Comparison of ENCODE assay signal across 15 cellular contexts in genomic region chr16:89912627-89913026, GRCh38. TPM values are rescaled to one million over a fixed set of nuclear protein-coding genes. Genes with fewer than 3 reads are reported as not detected.
DNase-seq lines count a peak whose midpoint lies in the region; ATAC-seq, FAIRE-seq and TF ChIP-seq lines count a peak whose summit lies in the region.
"Had no signal": no experiment of that assay in that cellular context is flagged by ENCODE, and none has a peak within 500 bp of the region (broad histone marks: within the 10 kb centered on the region; RNA-seq: fewer than 3 reads in every experiment).

No MANE protein-coding gene starts in this region.

- H3K27ac ChIP-seq in HepG2 (ENCODE audit: extremely low read length, insufficient read depth, low read length) (no peak overlapping the region), right lobe of liver (no peak overlapping the region), RWPE1 (peak overlapping the region; percentile 61), neuronal stem cell (replicated peaks; ENCODE audit: low read length) (no peak overlapping the region), transverse colon (no peak overlapping the region)
- H3K27ac ChIP-seq: 22Rv1 had no signal

- H4K91ac ChIP-seq in neuronal stem cell (ENCODE audit: low read depth, low read length, poor library complexity) = no peak overlapping the region

- H4K20me1 ChIP-seq in HepG2 (ENCODE audit: insufficient read depth, low read length) = no peaks in the 10 kb centered on the region; the same call in 1 of the 2 replicates

- in situ Hi-C loops in HepG2 (cut with HindIII; ENCODE audit: extremely low pct_ligation_motif_present, low pct_unique_long_range_greater_than_20kb) (no loop called here), transverse colon (cut with MboI; ENCODE audit: low pct_ligation_motif_present in 1 of 4, low pct_unique_long_range_greater_than_20kb in 1 of 4, low sequenced_read_pairs in 3 of 4) (no loop called here)

- ATAC-seq in HepG2 (no peak), right lobe of liver (no peak)
- ATAC-seq: CD8-positive, alpha-beta T cell; GM23338 had no signal

- TF ChIP-seq RAD21 in HepG2 (CRISPR knock-in tag; IDR thresholded peaks at IDR 0.05) = no peak

- no peaks in the 10 kb centered on the region for H3K79me2 ChIP-seq in HepG2 (ENCODE audit: insufficient read depth, low read length)

- no peak overlapping the region for H2AK5ac ChIP-seq in neuronal stem cell (ENCODE audit: low read depth, low read length)

- 89% methylated on average over 14 of the region's 14 CpGs for WGBS in HepG2 (ENCODE audit: low lambda C conversion rate)
- WGBS in right lobe of liver (ENCODE audit: insufficient coverage, low coverage, low lambda C conversion rate, missing lambda C conversion rate) = no CpG with 5 or more reads among the region's 14 CpGs
- no CpG with 5 or more reads among the region's 14 CpGs for WGBS in neuronal stem cell (ENCODE audit: extremely low coverage in 2 of 2, insufficient read length in 2 of 2, insufficient replicate concordance in 1 of 2), 2 donors
- WGBS in transverse colon (ENCODE audit: low coverage in 1 of 2), 2 donors = 77% methylated on average over 10 of the region's 14 CpGs; no CpG with 5 or more reads in 1 of the 2 donors

- H3K27me3 ChIP-seq in HepG2 (ENCODE audit: control insufficient read depth in 1 of 2, insufficient read depth in 2 of 2, low read length in 2 of 2) (no peaks in the 10 kb centered on the region), right lobe of liver (no peaks in the 10 kb centered on the region), neuronal stem cell (ENCODE audit: control insufficient read depth in 3 of 3, insufficient read depth in 3 of 3, low read depth in 1 of 3, low read length in 3 of 3) (no peaks in the 10 kb centered on the region), transverse colon (no peaks in the 10 kb centered on the region)

- TF ChIP-seq EP300 in HepG2 (IDR thresholded peaks at IDR 0.05; ENCODE audit: low read depth in 2 of 2, low read length in 2 of 2) = no peak
- no peak for TF ChIP-seq EP300 in HepG2 (CRISPR knock-in tag; IDR thresholded peaks at IDR 0.05; ENCODE audit: borderline replicate concordance)
- TF ChIP-seq EP300 in transverse colon (IDR thresholded peaks at IDR 0.05; ENCODE audit: low read depth) = no peak

- H3K9ac ChIP-seq in HepG2 (ENCODE audit: insufficient read depth, low read depth, low read length) = no peak overlapping the region
- H3K9ac ChIP-seq in neuronal stem cell (ENCODE audit: low read depth, low read length, poor library complexity) = no peak overlapping the region

- intact Hi-C loops in HepG2 (cut with micrococcal nuclease; ENCODE audit: unreplicated experiment) (no loop called here), right lobe of liver (cut with DNase I) (no loop called here), transverse colon (cut with DNase I; ENCODE audit: low total_unique reads) (no loop called here)

- H3K18ac ChIP-seq in neuronal stem cell (ENCODE audit: low read length) = no peak overlapping the region

- peak overlapping the region; percentile 71 for H3K14ac ChIP-seq in neuronal stem cell (ENCODE audit: low read length)

- no peak overlapping the region for H2AFZ ChIP-seq in HepG2 (ENCODE audit: low read length)
- no peak overlapping the region for H2AFZ ChIP-seq in neuronal stem cell (ENCODE audit: low read length)
- H2AFZ ChIP-seq: GM23338 had no signal

- FAIRE-seq in HepG2 (lab: Jason Lieb, UNC) = no peak
- FAIRE-seq: GM18507, HTR-8/SVneo had no signal

- CTCF ChIA-PET in HepG2 (lab: Yijun Ruan, JAX; ENCODE audit: low intra/inter-chr PET ratio, low total read pairs) (no interaction called here), RWPE1 (lab: Yijun Ruan, JAX) (no interaction called here)

- H3K9me3 ChIP-seq in HepG2 (ENCODE audit: low read length) = no peaks in the 10 kb centered on the region
- no peaks in the 10 kb centered on the region for H3K9me3 ChIP-seq in right lobe of liver
- H3K9me3 ChIP-seq in neuronal stem cell (replicated peaks in 1 of 2; ENCODE audit: control insufficient read depth in 2 of 2, insufficient read depth in 1 of 2, low read depth in 1 of 2, low read length in 2 of 2) = peaks cover 5 to 6% of the 10 kb centered on the region in 2 donors
- no peaks in the 10 kb centered on the region for H3K9me3 ChIP-seq in transverse colon

- BruUV-seq in HepG2 (replicated peaks; lab: Mats Ljungman, UMichigan) = no TSS peak

- H3K4me1 ChIP-seq in HepG2 (ENCODE audit: insufficient read depth, low read length) (peaks cover 43% of the 10 kb centered on the region), right lobe of liver (peaks cover 0 to 2% (median 0%) of the 10 kb centered on the region in 4 donors), neuronal stem cell (ENCODE audit: control insufficient read depth in 2 of 2, insufficient read depth in 1 of 2, low read depth in 1 of 2, low read length in 2 of 2) (peaks cover 1 to 3% of the 10 kb centered on the region in 2 donors), transverse colon (peaks cover 2 to 11% (median 7%) of the 10 kb centered on the region in 4 donors)

- H3K36me3 ChIP-seq in HepG2 (replicated peaks in 1 of 2; ENCODE audit: control insufficient read depth in 1 of 2, insufficient read depth in 2 of 2, low read length in 2 of 2) (peaks cover 2 to 12% of the 10 kb centered on the region in 2 experiments; a peak in 4 of 5 replicates), right lobe of liver (peaks cover 0 to 11% (median 4%) of the 10 kb centered on the region in 4 donors), neuronal stem cell (replicated peaks in 1 of 2; ENCODE audit: control insufficient read depth in 2 of 2, insufficient read depth in 2 of 2, low read length in 2 of 2) (peaks cover 16 to 55% of the 10 kb centered on the region in 2 donors), transverse colon (peaks cover 0 to 12% (median 0%) of the 10 kb centered on the region in 4 donors)

- H3K4me3 ChIP-seq in HepG2 (replicated peaks in 1 of 3; ENCODE audit: insufficient read depth in 1 of 3, low read depth in 2 of 3, low read length in 3 of 3) (no peak overlapping the region), right lobe of liver (no peak overlapping the region), neuronal stem cell (ENCODE audit: low read length in 2 of 2) (no peak overlapping the region), transverse colon (no peak overlapping the region)
- H3K4me3 ChIP-seq: GM23338 had no signal

- no peak overlapping the region for H3K23ac ChIP-seq in neuronal stem cell (ENCODE audit: low read depth, low read length, poor library complexity)

- H3K4ac ChIP-seq in neuronal stem cell (ENCODE audit: low read length) = no peak overlapping the region

- H3K79me1 ChIP-seq in neuronal stem cell (ENCODE audit: low read depth, low read length) = peaks cover 4% of the 10 kb centered on the region

- no peak overlapping the region for H4K8ac ChIP-seq in neuronal stem cell (ENCODE audit: low read depth, low read length)

- H2BK120ac ChIP-seq in neuronal stem cell (ENCODE audit: low read depth, low read length) = no peak overlapping the region

- H2BK5ac ChIP-seq in neuronal stem cell (ENCODE audit: low read length) = peak overlapping the region; percentile 13

- DNase-seq in HepG2 (ENCODE audit: low spot score) (no peak), right lobe of liver (no peak), RWPE1 (ENCODE audit: low spot score) (no peak), neuronal stem cell (ENCODE audit: low spot score) (no peak), NCI-H1092 (lab: John Stamatoyannopoulos, UW) (no peak), transverse colon (no peak), OCI-M1 (lab: John Stamatoyannopoulos, UW) (no peak)
- DNase-seq: CD8-positive, alpha-beta T cell; DMS 273 treated with DMSO at 0.1 percent for 48 hours; H9 had no signal

- TF ChIP-seq POLR2A in HepG2 (IDR thresholded peaks at IDR 0.05; ENCODE audit: insufficient read depth in 1 of 2, low read depth in 2 of 2, low read length in 2 of 2) = no peak
- no peak for TF ChIP-seq POLR2A in right lobe of liver (IDR thresholded peaks at IDR 0.05)
- no peak for TF ChIP-seq POLR2A in transverse colon (IDR thresholded peaks at IDR 0.05)

- POLR2A ChIA-PET in HepG2 (lab: Yijun Ruan, JAX) = interaction anchor here (8.1 kb wide), 1 partner anchor 10 kb away, joined by 78 read pairs; the partner anchor contains the start of gene TUBB3
- POLR2A ChIA-PET in RWPE1 (lab: Yijun Ruan, JAX; ENCODE audit: low non-redundant PET) = interaction anchor here (0.6 kb wide), 1 partner anchor 40 kb away, joined by 3 read pairs; no protein-coding TSS in a partner anchor

- H2BK15ac ChIP-seq in neuronal stem cell (ENCODE audit: low read length) = no peak overlapping the region

- H2BK12ac ChIP-seq in neuronal stem cell (ENCODE audit: low read length) = no peak overlapping the region

- H3K4me2 ChIP-seq in HepG2 (ENCODE audit: low read depth, low read length) (no peak overlapping the region), neuronal stem cell (ENCODE audit: insufficient read depth, low read length, poor library complexity, severe bottlenecking) (no peak overlapping the region)
- H3K4me2 ChIP-seq: GM23338 had no signal

- no peak for TF ChIP-seq CTCF in HepG2 (CRISPR knock-in tag; IDR thresholded peaks at IDR 0.05)
- no peak for TF ChIP-seq CTCF in right lobe of liver (IDR thresholded peaks at IDR 0.05)
- no peak for TF ChIP-seq CTCF in RWPE1 (conservative IDR thresholded peaks at IDR 0.05; ENCODE audit: low read depth)
- no peak for TF ChIP-seq CTCF in transverse colon (IDR thresholded peaks at IDR 0.05)

RNA-seq across cellular contexts. Expression of gene MC1R, which starts 6.0 kb away (rescaled TPM):
- total RNA-seq in HepG2 (2016; rRNA removed; fragmentation: Illumina TruSeq; extraction: Trizol) (7.2 and 9.1 TPM in 2 replicates), right lobe of liver (1 to 10 TPM in 2 of 6 experiments, under 1 TPM in 4; 0.31 to 1.6 (median 0.77) TPM), transverse colon (1 to 10 TPM; 2.9 to 7.2 (median 6.7) TPM)
- 3.5 and 3.7 TPM in 2 replicates for total RNA-seq in HepG2 (2016; cell fraction: cytosol; rRNA removed; fragmentation: Illumina TruSeq; extraction: Trizol; ENCODE audit: low read depth)
- 8.1 and 8.7 TPM in 2 replicates for total RNA-seq in HepG2 (2016; cell fraction: insoluble cytoplasmic fraction; rRNA removed; fragmentation: Illumina TruSeq; extraction: Trizol)
- total RNA-seq in HepG2 (2016; cell fraction: membrane; rRNA removed; fragmentation: Illumina TruSeq; extraction: Trizol) = 8.1 and 9.5 TPM in 2 replicates
- 7.2 and 7.7 TPM in 2 replicates for total RNA-seq in HepG2 (2016; cell fraction: nucleus; rRNA removed; fragmentation: Illumina TruSeq; extraction: Trizol)
- 14.8 and 20.0 TPM in 2 replicates for polyA plus RNA-seq in HepG2 (2011; rRNA removed)
- polyA plus RNA-seq in HepG2 (2011; cell fraction: cytosol; rRNA removed) = 14.8 and 18.9 TPM in 2 replicates
- 89.3 and 96.4 TPM in 2 replicates for polyA plus RNA-seq in HepG2 (2011; cell fraction: nucleus; rRNA removed)
- 6.5 and 12.0 TPM in 2 replicates for polyA plus RNA-seq in HepG2 (2012)
- 2.9 and 3.1 TPM in 2 replicates for polyA plus RNA-seq in HepG2 (2016; cell fraction: cytosol; fragmentation: Illumina TruSeq; extraction: Trizol; ENCODE audit: low read depth)
- polyA plus RNA-seq in HepG2 (2016; cell fraction: insoluble cytoplasmic fraction; fragmentation: Illumina TruSeq; extraction: Trizol; ENCODE audit: low read depth) = 6.7 and 7.1 TPM in 2 replicates
- 6.5 and 7.5 TPM in 2 replicates for polyA plus RNA-seq in HepG2 (2016; cell fraction: membrane; fragmentation: Illumina TruSeq; extraction: Trizol; ENCODE audit: low read depth)
- polyA plus RNA-seq in HepG2 (2016; cell fraction: nucleus; fragmentation: Illumina TruSeq; extraction: Trizol; ENCODE audit: insufficient read depth, low read depth) = 17.7 and 19.3 TPM in 2 replicates
- polyA minus RNA-seq in HepG2 (2011; rRNA and poly(A)+ RNA removed; ENCODE audit: low replicate concordance) = 23.7 and 30.7 TPM in 2 replicates
- polyA minus RNA-seq in HepG2 (2011; cell fraction: cytosol; rRNA and poly(A)+ RNA removed) = 5.4 and 5.5 TPM in 2 replicates
- polyA minus RNA-seq in HepG2 (2011; cell fraction: nucleus; rRNA and poly(A)+ RNA removed) = 16.0 and 17.0 TPM in 2 replicates
- polyA plus RNA-seq in neuronal stem cell (2013, experiment 1 of 2) = 2.1 TPM
- polyA plus RNA-seq in neuronal stem cell (2013, experiment 2 of 2) = 2.1 TPM

RNA-seq across cellular contexts. Expression of gene TUBB3, which starts 10.5 kb away (rescaled TPM):
- total RNA-seq in HepG2 (2016; rRNA removed; fragmentation: Illumina TruSeq; extraction: Trizol) (161 and 185 TPM in 2 replicates), right lobe of liver (under 1 TPM in 4 of 6 experiments, not detected in 2; 0.13 to 0.86 (median 0.36) TPM), transverse colon (10 to 100 TPM in 1 of 4 donors, 1 to 10 TPM in 3; 2.4 to 12.7 (median 4.6) TPM)
- total RNA-seq in HepG2 (2016; cell fraction: cytosol; rRNA removed; fragmentation: Illumina TruSeq; extraction: Trizol; ENCODE audit: low read depth) = 94.2 and 96.8 TPM in 2 replicates
- total RNA-seq in HepG2 (2016; cell fraction: insoluble cytoplasmic fraction; rRNA removed; fragmentation: Illumina TruSeq; extraction: Trizol) = 145 and 195 TPM in 2 replicates
- total RNA-seq in HepG2 (2016; cell fraction: membrane; rRNA removed; fragmentation: Illumina TruSeq; extraction: Trizol) = 140 and 142 TPM in 2 replicates
- 81.3 and 94.7 TPM in 2 replicates for total RNA-seq in HepG2 (2016; cell fraction: nucleus; rRNA removed; fragmentation: Illumina TruSeq; extraction: Trizol)
- polyA plus RNA-seq in HepG2 (2011; rRNA removed) = 110 and 152 TPM in 2 replicates
- 84.2 and 120 TPM in 2 replicates for polyA plus RNA-seq in HepG2 (2011; cell fraction: cytosol; rRNA removed)
- 168 and 179 TPM in 2 replicates for polyA plus RNA-seq in HepG2 (2011; cell fraction: nucleus; rRNA removed)
- 45.2 and 119 TPM in 2 replicates for polyA plus RNA-seq in HepG2 (2012)
- 63.1 and 64.3 TPM in 2 replicates for polyA plus RNA-seq in HepG2 (2016; cell fraction: cytosol; fragmentation: Illumina TruSeq; extraction: Trizol; ENCODE audit: low read depth)
- polyA plus RNA-seq in HepG2 (2016; cell fraction: insoluble cytoplasmic fraction; fragmentation: Illumina TruSeq; extraction: Trizol; ENCODE audit: low read depth) = 127 and 159 TPM in 2 replicates
- 87.3 and 99.0 TPM in 2 replicates for polyA plus RNA-seq in HepG2 (2016; cell fraction: membrane; fragmentation: Illumina TruSeq; extraction: Trizol; ENCODE audit: low read depth)
- 138 and 154 TPM in 2 replicates for polyA plus RNA-seq in HepG2 (2016; cell fraction: nucleus; fragmentation: Illumina TruSeq; extraction: Trizol; ENCODE audit: insufficient read depth, low read depth)
- 34.9 and 340 TPM in 2 replicates for polyA minus RNA-seq in HepG2 (2011; rRNA and poly(A)+ RNA removed; ENCODE audit: low replicate concordance)
- 99.4 and 107 TPM in 2 replicates for polyA minus RNA-seq in HepG2 (2011; cell fraction: cytosol; rRNA and poly(A)+ RNA removed)
- polyA minus RNA-seq in HepG2 (2011; cell fraction: nucleus; rRNA and poly(A)+ RNA removed) = 34.8 and 42.6 TPM in 2 replicates
- polyA plus RNA-seq in neuronal stem cell (2013, experiment 1 of 2) = 121 TPM
- polyA plus RNA-seq in neuronal stem cell (2013, experiment 2 of 2) = 119 TPM
- polyA plus RNA-seq: CD14-positive monocyte had no signal

RNA-seq across cellular contexts. Expression of gene DEF8, which starts 35.9 kb away (rescaled TPM):
- total RNA-seq in HepG2 (2016; rRNA removed; fragmentation: Illumina TruSeq; extraction: Trizol) (98.5 and 107 TPM in 2 replicates), right lobe of liver (10 to 100 TPM; 16.7 to 44.1 (median 20.7) TPM), transverse colon (10 to 100 TPM; 54.8 to 96.7 (median 78.1) TPM)
- total RNA-seq in HepG2 (2016; cell fraction: cytosol; rRNA removed; fragmentation: Illumina TruSeq; extraction: Trizol; ENCODE audit: low read depth) = 134 and 176 TPM in 2 replicates
- total RNA-seq in HepG2 (2016; cell fraction: insoluble cytoplasmic fraction; rRNA removed; fragmentation: Illumina TruSeq; extraction: Trizol) = 103 and 113 TPM in 2 replicates
- total RNA-seq in HepG2 (2016; cell fraction: membrane; rRNA removed; fragmentation: Illumina TruSeq; extraction: Trizol) = 127 and 160 TPM in 2 replicates
- total RNA-seq in HepG2 (2016; cell fraction: nucleus; rRNA removed; fragmentation: Illumina TruSeq; extraction: Trizol) = 48.8 and 61.5 TPM in 2 replicates
- polyA plus RNA-seq in HepG2 (2011; rRNA removed) = 98.2 and 108 TPM in 2 replicates
- polyA plus RNA-seq in HepG2 (2011; cell fraction: cytosol; rRNA removed) = 100 and 138 TPM in 2 replicates
- 490 and 545 TPM in 2 replicates for polyA plus RNA-seq in HepG2 (2011; cell fraction: nucleus; rRNA removed)
- 37.2 and 56.0 TPM in 2 replicates for polyA plus RNA-seq in HepG2 (2012)
- 170 and 205 TPM in 2 replicates for polyA plus RNA-seq in HepG2 (2016; cell fraction: cytosol; fragmentation: Illumina TruSeq; extraction: Trizol; ENCODE audit: low read depth)
- 116 and 132 TPM in 2 replicates for polyA plus RNA-seq in HepG2 (2016; cell fraction: insoluble cytoplasmic fraction; fragmentation: Illumina TruSeq; extraction: Trizol; ENCODE audit: low read depth)
- 126 and 153 TPM in 2 replicates for polyA plus RNA-seq in HepG2 (2016; cell fraction: membrane; fragmentation: Illumina TruSeq; extraction: Trizol; ENCODE audit: low read depth)
- polyA plus RNA-seq in HepG2 (2016; cell fraction: nucleus; fragmentation: Illumina TruSeq; extraction: Trizol; ENCODE audit: insufficient read depth, low read depth) = 123 and 136 TPM in 2 replicates
- 22.3 and 116 TPM in 2 replicates for polyA minus RNA-seq in HepG2 (2011; rRNA and poly(A)+ RNA removed; ENCODE audit: low replicate concordance)
- 31.8 and 36.4 TPM in 2 replicates for polyA minus RNA-seq in HepG2 (2011; cell fraction: cytosol; rRNA and poly(A)+ RNA removed)
- polyA minus RNA-seq in HepG2 (2011; cell fraction: nucleus; rRNA and poly(A)+ RNA removed) = 46.0 and 51.1 TPM in 2 replicates
- polyA plus RNA-seq in neuronal stem cell (2013, experiment 1 of 2) = 52.9 TPM
- polyA plus RNA-seq in neuronal stem cell (2013, experiment 2 of 2) = 52.2 TPM

RNA-seq across cellular contexts. Expression of gene TCF25, which starts 39.2 kb away (rescaled TPM):
- 98.4 and 138 TPM in 2 replicates for total RNA-seq in HepG2 (2016; rRNA removed; fragmentation: Illumina TruSeq; extraction: Trizol)
- total RNA-seq in HepG2 (2016; cell fraction: cytosol; rRNA removed; fragmentation: Illumina TruSeq; extraction: Trizol; ENCODE audit: low read depth) = 70.6 and 87.2 TPM in 2 replicates
- total RNA-seq in HepG2 (2016; cell fraction: insoluble cytoplasmic fraction; rRNA removed; fragmentation: Illumina TruSeq; extraction: Trizol) = 75.7 and 144 TPM in 2 replicates
- total RNA-seq in HepG2 (2016; cell fraction: membrane; rRNA removed; fragmentation: Illumina TruSeq; extraction: Trizol) = 50.6 and 58.6 TPM in 2 replicates
- total RNA-seq in HepG2 (2016; cell fraction: nucleus; rRNA removed; fragmentation: Illumina TruSeq; extraction: Trizol) = 110 and 124 TPM in 2 replicates
- 206 and 274 TPM in 2 replicates for polyA plus RNA-seq in HepG2 (2011; rRNA removed)
- polyA plus RNA-seq in HepG2 (2011; cell fraction: cytosol; rRNA removed) = 65.2 and 80.6 TPM in 2 replicates
- polyA plus RNA-seq in HepG2 (2011; cell fraction: nucleus; rRNA removed) = 1,625 and 1,754 TPM in 2 replicates
- 188 and 209 TPM in 2 replicates for polyA plus RNA-seq in HepG2 (2012)
- 17.8 and 22.1 TPM in 2 replicates for polyA plus RNA-seq in HepG2 (2016; cell fraction: cytosol; fragmentation: Illumina TruSeq; extraction: Trizol; ENCODE audit: low read depth)
- polyA plus RNA-seq in HepG2 (2016; cell fraction: insoluble cytoplasmic fraction; fragmentation: Illumina TruSeq; extraction: Trizol; ENCODE audit: low read depth) = 69.5 and 77.6 TPM in 2 replicates
- polyA plus RNA-seq in HepG2 (2016; cell fraction: membrane; fragmentation: Illumina TruSeq; extraction: Trizol; ENCODE audit: low read depth) = 24.7 and 32.6 TPM in 2 replicates
- 312 and 330 TPM in 2 replicates for polyA plus RNA-seq in HepG2 (2016; cell fraction: nucleus; fragmentation: Illumina TruSeq; extraction: Trizol; ENCODE audit: insufficient read depth, low read depth)
- polyA minus RNA-seq in HepG2 (2011; rRNA and poly(A)+ RNA removed; ENCODE audit: low replicate concordance) = 107 and 121 TPM in 2 replicates
- polyA minus RNA-seq in HepG2 (2011; cell fraction: cytosol; rRNA and poly(A)+ RNA removed) = 35.2 and 43.3 TPM in 2 replicates
- 166 and 179 TPM in 2 replicates for polyA minus RNA-seq in HepG2 (2011; cell fraction: nucleus; rRNA and poly(A)+ RNA removed)
- total RNA-seq in right lobe of liver = 10 to 100 TPM; 66.6 to 91.6 (median 77.9) TPM
- 136 TPM for polyA plus RNA-seq in neuronal stem cell (2013, experiment 1 of 2)
- 136 TPM for polyA plus RNA-seq in neuronal stem cell (2013, experiment 2 of 2)
- 100 to 1,000 TPM; 202 to 648 (median 354) TPM for total RNA-seq in transverse colon

Comparison
In these comparisons a context has a peak if more than half of its experiments do, and no peak if none do; other contexts are left out.
1. RNA of gene TUBB3, which starts 10.5 kb away (total RNA-seq): 81.3 to 195 TPM in HepG2; 2.4 to 12.7 TPM in transverse colon and 0.13 to 0.86 TPM in right lobe of liver; every median in the first group is over 4 times any median in the second.